ENCODE assay signal across 1 cellular context in genomic region chr1:220803401-220804201, GRCh38.
TF ChIP-seq lines count a peak whose summit lies in the region.

No MANE protein-coding gene starts in this region.

TF ChIP-seq in HCT116, 20 proteins besides CTCF, POLR2A, EP300 and RAD21 (continued from another document):
- TF ChIP-seq EZH2phosphoT487 (IDR thresholded peaks at IDR 0.05; ENCODE audit: borderline replicate concordance) (no peak), SP1 (IDR thresholded peaks at IDR 0.05; ENCODE audit: low read depth) (no peak), CBX3 (IDR thresholded peaks at IDR 0.05; ENCODE audit: low read depth) (no peak), YY1 (IDR thresholded peaks at IDR 0.05; ENCODE audit: extremely low read depth, insufficient replicate concordance, low read depth, low read length) (no peak), JUND (IDR thresholded peaks at IDR 0.05) (no peak), ELF1 (IDR thresholded peaks at IDR 0.05; ENCODE audit: borderline replicate concordance, low read depth) (no peak), FOSL1 (IDR thresholded peaks at IDR 0.05; ENCODE audit: low read depth) (no peak), EZH2 (IDR thresholded peaks at IDR 0.05) (no peak), MAX (IDR thresholded peaks at IDR 0.05) (no peak), EGR1 (IDR thresholded peaks at IDR 0.05; ENCODE audit: low read depth) (no peak), CEBPB (IDR thresholded peaks at IDR 0.05; ENCODE audit: low read depth) (no peak)
